In the genomic region with DNA sequence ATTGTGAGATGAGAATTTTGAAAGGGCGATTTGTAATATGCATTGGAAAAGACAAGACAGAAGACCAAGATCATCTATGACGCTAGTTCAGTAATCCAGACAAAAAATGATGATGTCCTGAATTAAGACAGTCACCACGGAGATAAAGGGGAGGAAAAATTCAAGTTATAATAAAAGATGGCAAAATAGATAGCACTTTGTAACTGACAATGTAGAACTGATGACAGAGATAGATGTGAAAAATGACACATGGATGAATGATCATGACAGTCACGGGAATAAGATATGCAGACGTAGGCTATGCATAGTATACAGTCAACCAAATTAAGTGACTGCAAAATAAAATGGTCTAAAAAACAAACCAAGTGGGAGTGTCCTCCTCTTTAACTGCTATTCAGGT, we compare ENCODE assay signal across 19 cellular contexts.
"Had no signal": no experiment of that assay in that cellular context is flagged by ENCODE, and none has a peak within 500 bp of the region (broad histone marks: within the 10 kb centered on the region; RNA-seq: fewer than 3 reads in every experiment).

No MANE protein-coding gene starts in this region.

- H3K27ac ChIP-seq: RWPE1 had no signal

- FAIRE-seq: RCC 7860 had no signal

- H3K9ac ChIP-seq: SK-N-SH had no signal

- H3K9me3 ChIP-seq: SK-N-SH had no signal

- DNase-seq: KBM-7, MV-4-11, NCI-H1092, NCI-H1436, NCI-H187, NCI-H2029, NCI-H2081 treated with DMSO at 0.1 percent for 48 hours, NCI-H2171, NCI-H226, NCI-H446, NCI-H510A, NCI-H524 treated with DMSO at 0.1 percent for 48 hours, NCI-H69, NCI-H774, SHP77, SK-N-SH, SW 1271 had no signal

- H3K4me2 ChIP-seq: SK-N-SH had no signal
